In the genomic region with DNA sequence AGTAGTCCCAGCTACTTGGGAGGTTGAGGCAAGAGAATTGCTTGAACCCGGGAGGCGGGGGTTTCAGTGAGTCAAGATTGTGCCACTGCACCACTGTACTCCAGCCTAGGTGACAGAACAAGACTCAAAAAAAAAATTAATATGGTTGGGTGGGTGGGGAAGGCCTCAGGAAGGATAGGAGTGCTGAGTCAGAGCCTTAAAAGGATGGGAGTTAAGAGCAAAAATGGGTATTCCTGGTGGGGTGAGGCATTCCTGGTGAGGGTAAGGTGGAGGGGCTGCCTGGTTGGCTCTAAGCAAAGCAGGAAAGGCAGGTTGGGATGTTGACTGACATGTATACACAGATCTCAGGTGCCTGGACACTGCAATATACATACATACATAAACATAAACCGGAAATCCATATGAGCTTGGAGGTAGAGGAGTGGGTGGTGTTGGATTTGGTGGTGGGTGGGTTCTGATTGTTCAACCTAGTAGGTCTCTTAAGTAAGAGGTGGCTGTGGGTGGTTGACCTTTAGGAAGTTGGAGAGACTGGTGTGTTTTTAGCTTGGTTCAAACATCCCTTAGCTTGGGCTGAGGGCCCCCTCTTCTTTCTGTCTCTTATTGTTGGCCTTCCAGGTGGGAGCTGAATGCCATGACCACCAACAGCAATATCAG, we compare ENCODE assay signal across 14 cellular contexts.
DNase-seq lines count a peak whose midpoint lies in the region; ATAC-seq lines count a peak whose summit lies in the region.
"Had no signal": no experiment of that assay in that cellular context is flagged by ENCODE, and none has a peak within 500 bp of the region (broad histone marks: within the 10 kb centered on the region; RNA-seq: fewer than 3 reads in every experiment).

No MANE protein-coding gene starts in this region.

- H3K27ac Mint-ChIP-seq in stimulated activated naive CD8-positive, alpha-beta T cell treated with anti-CD3 and anti-CD28 coated beads, Interleukin-15, Interleukin-2, amounts not matched to agents 100 ng/mL and 50 ng/mL, for 24 hours: peak overlapping the region; percentile 65
- peak overlapping the region in 1 of 2 donors; percentile 53 for H3K27ac Mint-ChIP-seq in stimulated activated naive CD8-positive, alpha-beta T cell treated with anti-CD3 and anti-CD28 coated beads, Interleukin-15, amount 100 ng/mL, for 72 hours
- peak overlapping the region; percentile 81 for H3K27ac Mint-ChIP-seq in activated naive CD8-positive, alpha-beta T cell

- H3K9me3 Mint-ChIP-seq in stimulated activated naive CD8-positive, alpha-beta T cell treated with anti-CD3 and anti-CD28 coated beads, Interleukin-15, Interleukin-2, amounts not matched to agents 100 ng/mL and 50 ng/mL, for 24 hours: no peaks in the 10 kb centered on the region
- no peaks in the 10 kb centered on the region for H3K9me3 Mint-ChIP-seq in stimulated activated naive CD8-positive, alpha-beta T cell treated with anti-CD3 and anti-CD28 coated beads, Interleukin-15, amount 100 ng/mL, for 72 hours
- H3K9me3 Mint-ChIP-seq in activated naive CD8-positive, alpha-beta T cell (ENCODE audit: low read depth): no peaks in the 10 kb centered on the region

- H3K9me3 ChIP-seq in muscle layer of duodenum (ENCODE audit: control insufficient read depth in 1 of 2, low read length in 2 of 2): no peaks in the 10 kb centered on the region
- H3K9me3 ChIP-seq: HAP-1 had no signal

- H3K4me3 Mint-ChIP-seq in stimulated activated naive CD8-positive, alpha-beta T cell treated with anti-CD3 and anti-CD28 coated beads, Interleukin-15, Interleukin-2, amounts not matched to agents 100 ng/mL and 50 ng/mL, for 24 hours: peak overlapping the region; percentile 47
- peak overlapping the region in 1 of 2 donors; percentile 22 for H3K4me3 Mint-ChIP-seq in stimulated activated naive CD8-positive, alpha-beta T cell treated with anti-CD3 and anti-CD28 coated beads, Interleukin-15, amount 100 ng/mL, for 72 hours
- H3K4me3 Mint-ChIP-seq in activated naive CD8-positive, alpha-beta T cell: peak overlapping the region; percentile 82

- H3K27me3 ChIP-seq in muscle layer of duodenum (ENCODE audit: low read depth, low read length): no peaks in the 10 kb centered on the region

- no peak for ATAC-seq in stimulated activated naive CD8-positive, alpha-beta T cell treated with anti-CD3 and anti-CD28 coated beads, Interleukin-15, amount 100 ng/mL, for 72 hours

- H3K27ac ChIP-seq in muscle layer of duodenum (ENCODE audit: low read length): peak overlapping the region; percentile 83

- no peak for DNase-seq in stimulated activated naive CD8-positive, alpha-beta T cell treated with anti-CD3 and anti-CD28 coated beads, Interleukin-15, amount 100 ng/mL, for 72 hours
- DNase-seq in SKM-1 treated with dmso at 0.1 percent for 144 hours (lab: John Stamatoyannopoulos, UW; ENCODE audit: unreplicated experiment) (no peak), GF-D8 (lab: John Stamatoyannopoulos, UW) (no peak), SHP77 treated with DMSO at 0.1 percent for 48 hours (lab: John Stamatoyannopoulos, UW) (no peak), SIG-M5 treated with dmso at 0.1 percent for 504 hours (lab: John Stamatoyannopoulos, UW; ENCODE audit: unreplicated experiment) (no peak)
- DNase-seq: activated CD4-positive, CD25-positive, alpha-beta regulatory T cell treated with anti-CD3 and anti-CD28 coated beads, Interleukin-2, amount 50 U/mL, for 72 hours; erythroblast; NCI-H2171; RPMI8226; stimulated activated CD4-positive, alpha-beta T cell treated with anti-CD3 and anti-CD28 coated beads, Interleukin-4, amount 100 ng/mL, for 1 hour had no signal

- peaks cover 30 to 38% of the 10 kb centered on the region in 2 donors for H3K36me3 ChIP-seq in muscle layer of duodenum (ENCODE audit: control insufficient read depth in 1 of 2, insufficient read depth in 2 of 2, low read length in 2 of 2)

- H3K4me1 Mint-ChIP-seq in stimulated activated naive CD8-positive, alpha-beta T cell treated with anti-CD3 and anti-CD28 coated beads, Interleukin-15, Interleukin-2, amounts not matched to agents 100 ng/mL and 50 ng/mL, for 24 hours (ENCODE audit: low read depth): peaks cover 51% of the 10 kb centered on the region
- peaks cover 62% of the 10 kb centered on the region for H3K4me1 Mint-ChIP-seq in stimulated activated naive CD8-positive, alpha-beta T cell treated with anti-CD3 and anti-CD28 coated beads, Interleukin-15, amount 100 ng/mL, for 72 hours
- peaks cover 44% of the 10 kb centered on the region for H3K4me1 Mint-ChIP-seq in activated naive CD8-positive, alpha-beta T cell (ENCODE audit: low read depth)

- H3K4me1 ChIP-seq in muscle layer of duodenum (ENCODE audit: control insufficient read depth in 1 of 2, insufficient read depth in 2 of 2, low read length in 2 of 2): peaks cover 17 to 42% of the 10 kb centered on the region in 2 donors

- H3K4me3 ChIP-seq in muscle layer of duodenum (ENCODE audit: low read depth in 1 of 2, low read length in 2 of 2): no peak overlapping the region
- H3K4me3 ChIP-seq: HAP-1 had no signal

- H3K27me3 Mint-ChIP-seq in stimulated activated naive CD8-positive, alpha-beta T cell treated with anti-CD3 and anti-CD28 coated beads, Interleukin-15, Interleukin-2, amounts not matched to agents 100 ng/mL and 50 ng/mL, for 24 hours: no peaks in the 10 kb centered on the region
- no peaks in the 10 kb centered on the region for H3K27me3 Mint-ChIP-seq in stimulated activated naive CD8-positive, alpha-beta T cell treated with anti-CD3 and anti-CD28 coated beads, Interleukin-15, amount 100 ng/mL, for 72 hours
- no peaks in the 10 kb centered on the region for H3K27me3 Mint-ChIP-seq in activated naive CD8-positive, alpha-beta T cell

- peaks cover 26% of the 10 kb centered on the region for H3K36me3 Mint-ChIP-seq in stimulated activated naive CD8-positive, alpha-beta T cell treated with anti-CD3 and anti-CD28 coated beads, Interleukin-15, Interleukin-2, amounts not matched to agents 100 ng/mL and 50 ng/mL, for 24 hours (ENCODE audit: low read depth)
- H3K36me3 Mint-ChIP-seq in activated naive CD8-positive, alpha-beta T cell: peaks cover 4% of the 10 kb centered on the region
